Comparison of ENCODE assay signal across 22 cellular contexts in the genomic region with DNA sequence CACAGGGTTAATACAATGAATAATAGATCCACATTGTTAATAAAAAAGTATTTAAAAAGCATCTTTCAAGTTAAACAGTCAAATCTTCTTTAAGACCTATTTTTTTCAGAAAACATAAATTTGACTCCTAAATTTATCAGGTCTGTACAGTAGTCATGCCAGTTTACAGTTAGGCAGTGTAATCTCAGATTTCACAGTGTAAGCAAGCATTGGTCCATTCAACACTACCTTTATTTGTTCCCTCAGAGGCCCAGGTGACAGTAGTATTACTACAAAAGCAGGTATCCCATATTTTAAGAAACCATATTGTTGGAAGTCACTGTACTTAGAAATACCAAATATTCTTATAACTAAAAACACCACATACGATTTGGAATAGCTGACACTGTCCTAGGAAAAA.
"Had no signal": no experiment of that assay in that cellular context is flagged by ENCODE, and none has a peak within 500 bp of the region (broad histone marks: within the 10 kb centered on the region; RNA-seq: fewer than 3 reads in every experiment).

No MANE protein-coding gene starts in this region.

- H3K9me3 ChIP-seq: colonic mucosa, pancreas, spleen, testis, upper lobe of left lung had no signal

- H3K27ac ChIP-seq: brain microvascular endothelial cell, colonic mucosa, foreskin keratinocyte, pancreas, spleen, testis, upper lobe of left lung had no signal

- H3K9me3 Mint-ChIP-seq: activated CD4-positive, alpha-beta T cell treated with anti-CD3 and anti-CD28 coated beads, Interleukin-2, amount 10 ng/mL, durations not matched to agents 7 days and 5 days; activated naive CD4-positive, alpha-beta T cell treated with anti-CD3 and anti-CD28 coated beads, Interleukin-2, amount 10 ng/mL, durations not matched to agents 7 days and 5 days; natural killer cell; stimulated activated memory B cell treated with anti-CD40 and anti-IgM and Interleukin-4, amounts not matched to agents 10 μg/mL and 1 μg/mL and 100 μg/mL, for 72 hours had no signal

- H3K27me3 ChIP-seq: brain microvascular endothelial cell, colonic mucosa, foreskin keratinocyte, pancreas, spleen, testis, upper lobe of left lung had no signal

- DNase-seq: activated CD4-positive, alpha-beta T cell treated with anti-CD3 and anti-CD28 coated beads, Interleukin-2, amount 10 ng/mL, durations not matched to agents 7 days and 5 days; activated CD8-positive, alpha-beta memory T cell treated with anti-CD3 and anti-CD28 coated beads, Interleukin-2, amount 50 U/mL, for 4 hours; activated effector memory CD4-positive, alpha-beta T cell treated with Interleukin-2 at 50 U/mL for 16 hours; activated naive CD4-positive, alpha-beta T cell treated with anti-CD3 and anti-CD28 coated beads, Interleukin-2, amount 10 ng/mL, durations not matched to agents 7 days and 5 days; activated T-cell treated with anti-CD3 and anti-CD28 coated beads, Interleukin-2, amount 50 U/mL, for 48 hours; aorta; brain microvascular endothelial cell; central memory CD4-positive, alpha-beta T cell; colonic mucosa; foreskin keratinocyte; glutamatergic neuron; hypothalamus; left ventricle myocardium superior; natural killer cell; pancreas; spleen; stimulated activated CD4-positive, alpha-beta T cell treated with anti-CD3 and anti-CD28 coated beads, Interleukin-4, amount 100 ng/mL, for 4 hours; T1000; testis; upper lobe of left lung had no signal

- H3K4me1 ChIP-seq: colonic mucosa had no signal

- H3K4me3 Mint-ChIP-seq: activated CD4-positive, alpha-beta T cell treated with anti-CD3 and anti-CD28 coated beads, Interleukin-2, amount 10 ng/mL, durations not matched to agents 7 days and 5 days; activated naive CD4-positive, alpha-beta T cell treated with anti-CD3 and anti-CD28 coated beads, Interleukin-2, amount 10 ng/mL, durations not matched to agents 7 days and 5 days; natural killer cell; stimulated activated memory B cell treated with anti-CD40 and anti-IgM and Interleukin-4, amounts not matched to agents 10 μg/mL and 1 μg/mL and 100 μg/mL, for 72 hours had no signal

- H3K36me3 ChIP-seq: brain microvascular endothelial cell, colonic mucosa, pancreas, spleen, upper lobe of left lung had no signal

- H3K27ac Mint-ChIP-seq: activated CD4-positive, alpha-beta T cell treated with anti-CD3 and anti-CD28 coated beads, Interleukin-2, amount 10 ng/mL, durations not matched to agents 7 days and 5 days; activated naive CD4-positive, alpha-beta T cell treated with anti-CD3 and anti-CD28 coated beads, Interleukin-2, amount 10 ng/mL, durations not matched to agents 7 days and 5 days; natural killer cell; stimulated activated memory B cell treated with anti-CD40 and anti-IgM and Interleukin-4, amounts not matched to agents 10 μg/mL and 1 μg/mL and 100 μg/mL, for 72 hours had no signal

- H3K27me3 Mint-ChIP-seq: activated CD4-positive, alpha-beta T cell treated with anti-CD3 and anti-CD28 coated beads, Interleukin-2, amount 10 ng/mL, durations not matched to agents 7 days and 5 days; activated naive CD4-positive, alpha-beta T cell treated with anti-CD3 and anti-CD28 coated beads, Interleukin-2, amount 10 ng/mL, durations not matched to agents 7 days and 5 days; stimulated activated memory B cell treated with anti-CD40 and anti-IgM and Interleukin-4, amounts not matched to agents 10 μg/mL and 1 μg/mL and 100 μg/mL, for 72 hours had no signal

- ATAC-seq: foreskin keratinocyte; left ventricle myocardium superior; natural killer cell; sciatic nerve; stimulated activated memory B cell treated with anti-CD40 and anti-IgM and Interleukin-4, amounts not matched to agents 10 μg/mL and 1 μg/mL and 100 μg/mL, for 72 hours had no signal

- H3K4me3 ChIP-seq: colonic mucosa, pancreas, spleen, testis, upper lobe of left lung had no signal
